ENCODE assay signal across 16 cellular contexts in the genomic region with DNA sequence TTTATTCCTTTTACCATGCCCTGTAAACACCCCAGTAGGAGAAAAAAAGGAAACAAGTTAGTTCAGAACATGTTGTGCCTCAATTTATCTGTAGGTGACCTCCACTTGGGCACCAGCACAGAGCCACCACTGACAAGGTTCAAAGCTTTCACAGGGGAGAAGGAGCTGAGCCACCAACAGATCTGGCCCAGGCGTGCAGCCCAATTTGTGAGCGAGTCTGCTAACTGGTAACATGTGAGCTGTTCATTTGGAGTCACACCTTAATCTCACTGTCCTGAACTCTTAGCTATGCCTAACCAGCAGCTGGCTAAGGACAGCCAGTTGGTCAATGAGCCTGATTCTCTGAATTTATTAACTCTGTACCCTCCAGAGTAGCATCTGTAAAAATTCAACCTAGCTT.
A peak's percentile ranks its signal among the peaks of the same experiment; 100 is the strongest.
DNase-seq lines count a peak whose midpoint lies in the region; ATAC-seq and TF ChIP-seq lines count a peak whose summit lies in the region.
"Had no signal": no experiment of that assay in that cellular context is flagged by ENCODE, and none has a peak within 500 bp of the region (broad histone marks: within the 10 kb centered on the region; RNA-seq: fewer than 3 reads in every experiment).

No MANE protein-coding gene starts in this region.

- H3K36me3 ChIP-seq in esophagus muscularis mucosa, result peaks cover 10 to 61% (median 38%) of the 10 kb centered on the region in 4 donors
- H3K36me3 ChIP-seq in colonic mucosa, result no peaks in the 10 kb centered on the region

- no peak for TF ChIP-seq EP300 in esophagus muscularis mucosa (IDR thresholded peaks at IDR 0.05)

- POLR2A ChIA-PET in activated CD8-positive, alpha-beta T cell treated with anti-CD3 and anti-CD28 coated beads for 36 hours (lab: Charles Lee), result no interaction called here

- peaks cover 12% of the 10 kb centered on the region for H3K36me3 Mint-ChIP-seq in type B pancreatic cell
- H3K36me3 Mint-ChIP-seq in activated CD8-positive, alpha-beta T cell treated with anti-CD3 and anti-CD28 coated beads for 36 hours (ENCODE audit: low read depth), result peaks cover 10% of the 10 kb centered on the region

- H3K4me3 Mint-ChIP-seq in type B pancreatic cell, result no peak overlapping the region
- H3K4me3 Mint-ChIP-seq in activated CD8-positive, alpha-beta T cell treated with anti-CD3 and anti-CD28 coated beads for 36 hours, result no peak overlapping the region
- H3K4me3 Mint-ChIP-seq: CD14-positive monocyte; CD4-positive, alpha-beta memory T cell had no signal

- H3K27me3 Mint-ChIP-seq in type B pancreatic cell, result no peaks in the 10 kb centered on the region
- no peaks in the 10 kb centered on the region for H3K27me3 Mint-ChIP-seq in activated CD8-positive, alpha-beta T cell treated with anti-CD3 and anti-CD28 coated beads for 36 hours
- H3K27me3 Mint-ChIP-seq: CD4-positive, alpha-beta memory T cell had no signal

- H3K9me3 ChIP-seq in right cardiac atrium (ENCODE audit: control insufficient read depth, low read length) (no peaks in the 10 kb centered on the region), esophagus muscularis mucosa (no peaks in the 10 kb centered on the region), colonic mucosa (no peaks in the 10 kb centered on the region)
- H3K9me3 ChIP-seq: BLaER1 had no signal

- H3K27ac Mint-ChIP-seq in type B pancreatic cell, result no peak overlapping the region
- H3K27ac Mint-ChIP-seq in activated CD8-positive, alpha-beta T cell treated with anti-CD3 and anti-CD28 coated beads for 36 hours, result no peak overlapping the region

- CTCF ChIA-PET in activated CD8-positive, alpha-beta T cell treated with anti-CD3 and anti-CD28 coated beads for 36 hours (lab: Charles Lee), result no interaction called here

- peak; percentile 74 for ATAC-seq in Right ventricle myocardium superior (ENCODE audit: poor library complexity)
- no peak for ATAC-seq in right cardiac atrium
- ATAC-seq in GM18867 (IDR thresholded peaks at IDR 0.05; ENCODE audit: unreplicated experiment), result no peak
- ATAC-seq in activated CD8-positive, alpha-beta T cell treated with anti-CD3 and anti-CD28 coated beads for 36 hours, result no peak

- H3K9me3 Mint-ChIP-seq in type B pancreatic cell, result no peaks in the 10 kb centered on the region
- H3K9me3 Mint-ChIP-seq in activated CD8-positive, alpha-beta T cell treated with anti-CD3 and anti-CD28 coated beads for 36 hours, result no peaks in the 10 kb centered on the region
- H3K9me3 Mint-ChIP-seq: CD14-positive monocyte; CD4-positive, alpha-beta memory T cell had no signal

- peaks cover 4% of the 10 kb centered on the region for H3K4me1 ChIP-seq in right cardiac atrium (ENCODE audit: control insufficient read depth, insufficient read depth, low read length)
- H3K4me1 ChIP-seq in esophagus muscularis mucosa, result peaks cover 0 to 5% (median 3%) of the 10 kb centered on the region in 4 donors
- H3K4me1 ChIP-seq in colonic mucosa, result no peaks in the 10 kb centered on the region
- H3K4me1 ChIP-seq: BLaER1 had no signal

- peaks cover 19% of the 10 kb centered on the region for H3K4me1 Mint-ChIP-seq in type B pancreatic cell (ENCODE audit: unreplicated experiment)
- H3K4me1 Mint-ChIP-seq in activated CD8-positive, alpha-beta T cell treated with anti-CD3 and anti-CD28 coated beads for 36 hours (ENCODE audit: low read depth), result peaks cover 6% of the 10 kb centered on the region
- H3K4me1 Mint-ChIP-seq: CD14-positive monocyte had no signal

- DNase-seq in Right ventricle myocardium superior, result peak; percentile 62
- DNase-seq in right cardiac atrium, result no peak
- DNase-seq in esophagus muscularis mucosa (ENCODE audit: extremely low spot score), result peak; percentile 37
- peak; percentile 32 for DNase-seq in islet precursor cell
- DNase-seq in type B pancreatic cell (ENCODE audit: extremely low spot score, unreplicated experiment), result peak; percentile 43
- no peak for DNase-seq in colonic mucosa
- DNase-seq in activated CD8-positive, alpha-beta T cell treated with anti-CD3 and anti-CD28 coated beads for 36 hours, result no peak
- DNase-seq: 8988T; CD4-positive, alpha-beta memory T cell; DMS79 treated with DMSO at 0.1 percent for 48 hours; GF-D8; GOT3; H7 had no signal

- H3K27ac ChIP-seq in right cardiac atrium (ENCODE audit: low read length) (no peak overlapping the region), esophagus muscularis mucosa (replicated peaks in 1 of 4) (no peak overlapping the region), colonic mucosa (no peak overlapping the region)
- H3K27ac ChIP-seq: BLaER1 had no signal

- H3K9ac ChIP-seq in colonic mucosa (ENCODE audit: low read depth in 2 of 2, low read length in 2 of 2), result no peak overlapping the region
- H3K9ac ChIP-seq: BLaER1 had no signal

- TF ChIP-seq CTCF in esophagus muscularis mucosa (IDR thresholded peaks at IDR 0.05) (no peak), type B pancreatic cell (conservative IDR thresholded peaks at IDR 0.05) (no peak), colonic mucosa (IDR thresholded peaks at IDR 0.05) (no peak)
- no peak for TF ChIP-seq CTCF in activated CD8-positive, alpha-beta T cell treated with anti-CD3 and anti-CD28 coated beads for 36 hours (IDR thresholded peaks at IDR 0.05)

- intact Hi-C loops in Right ventricle myocardium superior (cut with DNase I) (no loop called here), right cardiac atrium (cut with DNase I) (no loop called here), esophagus muscularis mucosa (cut with DNase I) (no loop called here), colonic mucosa (cut with DNase I) (no loop called here)
- intact Hi-C loops in activated CD8-positive, alpha-beta T cell treated with anti-CD3 and anti-CD28 coated beads for 36 hours (cut with micrococcal nuclease), result no loop called here

- H3K27me3 ChIP-seq in right cardiac atrium (ENCODE audit: control insufficient read depth, insufficient read depth), result no peaks in the 10 kb centered on the region
- no peaks in the 10 kb centered on the region for H3K27me3 ChIP-seq in esophagus muscularis mucosa
- no peaks in the 10 kb centered on the region for H3K27me3 ChIP-seq in colonic mucosa
- H3K27me3 ChIP-seq: BLaER1 had no signal

- 87% methylated on average over 2 of the region's 2 CpGs for WGBS in right cardiac atrium
- WGBS in esophagus muscularis mucosa, result 100% methylated on average over 2 of the region's 2 CpGs

- TF ChIP-seq POLR2A in esophagus muscularis mucosa (IDR thresholded peaks at IDR 0.05; ENCODE audit: low read depth), result no peak

- H3K4me3 ChIP-seq in right cardiac atrium (ENCODE audit: low read length) (no peak overlapping the region), esophagus muscularis mucosa (no peak overlapping the region), colonic mucosa (no peak overlapping the region)
- H3K4me3 ChIP-seq: BLaER1 had no signal

Comparison
In these comparisons a context has a peak if more than half of its experiments do, and no peak if none do; other contexts are left out.
1. DNase-seq: peak in Right ventricle myocardium superior (single experiment), esophagus muscularis mucosa (single experiment), islet precursor cell (single experiment) and type B pancreatic cell (single experiment); none in right cardiac atrium (0 of 3), colonic mucosa (single experiment) and activated CD8-positive, alpha-beta T cell treated with anti-CD3 and anti-CD28 coated beads for 36 hours (single experiment).